Comparison of ENCODE assay signal across 10 cellular contexts in the genomic region with DNA sequence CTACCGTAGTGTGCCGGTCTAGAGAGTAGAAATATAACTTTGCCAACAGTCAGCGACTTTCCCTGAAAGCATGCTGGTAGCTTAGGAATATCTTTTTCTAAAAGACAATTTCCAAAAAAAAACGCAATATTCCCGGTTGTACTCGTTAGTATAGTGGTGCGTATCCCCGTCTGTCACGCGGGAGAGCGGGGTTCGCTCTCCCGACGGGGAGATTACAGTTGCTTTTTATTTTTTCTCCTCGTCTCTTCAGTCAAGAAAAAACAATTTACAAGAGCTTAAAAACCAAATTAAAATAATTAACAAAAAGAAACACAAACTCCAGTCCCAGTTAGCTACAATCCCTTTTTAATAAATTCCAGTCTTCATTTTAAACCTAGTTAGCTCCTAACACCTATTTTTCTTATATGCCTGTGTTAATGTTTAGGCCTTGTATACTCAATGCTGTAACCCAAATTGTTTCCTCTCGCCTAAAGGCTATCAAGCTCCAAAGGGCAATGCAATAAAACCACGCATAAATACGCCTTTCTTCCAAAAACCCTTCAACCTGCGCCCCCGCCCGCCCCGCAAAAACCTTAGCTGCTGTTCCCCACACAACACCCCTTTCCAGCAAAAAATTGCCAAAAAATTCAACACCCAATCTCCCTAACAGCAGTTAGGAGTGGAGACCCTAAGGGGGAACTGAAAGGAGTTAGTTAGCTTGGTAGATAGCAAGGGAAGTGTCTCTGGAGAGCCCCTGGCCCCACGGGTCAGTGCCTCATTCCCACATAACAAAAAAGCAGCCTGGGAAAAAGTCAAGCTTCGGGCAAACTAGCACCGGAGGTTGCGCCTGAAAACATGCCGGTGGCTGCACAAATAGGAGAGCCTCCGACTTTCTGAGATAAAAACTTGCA. TPM values are rescaled to one million over a fixed set of nuclear protein-coding genes. Genes with fewer than 3 reads are reported as not detected.
A peak's percentile ranks its signal among the peaks of the same experiment; 100 is the strongest.
DNase-seq lines count a peak whose midpoint lies in the region; ATAC-seq and TF ChIP-seq lines count a peak whose summit lies in the region.
"Had no signal": no experiment of that assay in that cellular context is flagged by ENCODE, and none has a peak within 500 bp of the region (broad histone marks: within the 10 kb centered on the region; RNA-seq: fewer than 3 reads in every experiment).

No MANE protein-coding gene starts in this region.

- TF ChIP-seq POLR2A in heart left ventricle (IDR thresholded peaks at IDR 0.05) (no peak), uterus (IDR thresholded peaks at IDR 0.05) (no peak)

- no peaks in the 10 kb centered on the region for H3K36me3 ChIP-seq in heart left ventricle
- no peaks in the 10 kb centered on the region for H3K36me3 ChIP-seq in lower lobe of right lung
- no peaks in the 10 kb centered on the region for H3K36me3 ChIP-seq in uterus
- no peaks in the 10 kb centered on the region for H3K36me3 ChIP-seq in effector memory CD4-positive, alpha-beta T cell (ENCODE audit: control insufficient read depth, insufficient read depth, low read length)

- TF ChIP-seq CTCF in heart left ventricle (IDR thresholded peaks at IDR 0.05) (no peak), brain (conservative IDR thresholded peaks at IDR 0.05) (no peak), lower lobe of right lung (IDR thresholded peaks at IDR 0.05) (no peak), uterus (IDR thresholded peaks at IDR 0.05) (no peak)

- H3K27me3 ChIP-seq in heart left ventricle = no peaks in the 10 kb centered on the region
- no peaks in the 10 kb centered on the region for H3K27me3 ChIP-seq in lower lobe of right lung (ENCODE audit: low read depth)
- no peaks in the 10 kb centered on the region for H3K27me3 ChIP-seq in uterus
- no peaks in the 10 kb centered on the region for H3K27me3 ChIP-seq in effector memory CD4-positive, alpha-beta T cell (replicated peaks; ENCODE audit: control insufficient read depth, insufficient read depth, low read length, poor library complexity, severe bottlenecking)

- H3K27me3 Mint-ChIP-seq in brain = peaks cover 48% of the 10 kb centered on the region
- H3K27me3 Mint-ChIP-seq in activated CD4-positive, alpha-beta T cell treated with anti-CD3 and anti-CD28 coated beads for 36 hours = no peaks in the 10 kb centered on the region

- H3K4me1 ChIP-seq in heart left ventricle (peaks cover 0 to 29% (median 2%) of the 10 kb centered on the region in 12 donors), lower lobe of right lung (peaks cover 16% of the 10 kb centered on the region), uterus (peaks cover 0 to 7% of the 10 kb centered on the region in 2 donors)
- no peaks in the 10 kb centered on the region for H3K4me1 ChIP-seq in effector memory CD4-positive, alpha-beta T cell (ENCODE audit: control insufficient read depth, insufficient read depth, low read length, poor library complexity, severe bottlenecking)

- no peak for ATAC-seq in heart left ventricle
- ATAC-seq in left cardiac atrium = no peak
- ATAC-seq in lower lobe of right lung = no peak
- no peak for ATAC-seq in activated CD4-positive, alpha-beta T cell treated with anti-CD3 and anti-CD28 coated beads for 36 hours
- no peak for ATAC-seq in HG03565 (IDR thresholded peaks at IDR 0.05; ENCODE audit: unreplicated experiment)

- H3K9me3 Mint-ChIP-seq in brain = peaks cover under 1 to 18% (median 5%) of the 10 kb centered on the region in 5 experiments
- no peaks in the 10 kb centered on the region for H3K9me3 Mint-ChIP-seq in activated CD4-positive, alpha-beta T cell treated with anti-CD3 and anti-CD28 coated beads for 36 hours (ENCODE audit: low read depth)

- 62 to 79% (median 69%) methylated on average over 28 of the region's 28 CpGs for WGBS in heart left ventricle, 4 donors

- H3K4me3 ChIP-seq in heart left ventricle = peak overlapping the region in 8 of 12 donors; percentile 16 to 97 (median 70)
- H3K4me3 ChIP-seq in lower lobe of right lung = no peak overlapping the region
- H3K4me3 ChIP-seq in uterus = peak overlapping the region in 1 of 2 donors; percentile 26
- H3K4me3 ChIP-seq in effector memory CD4-positive, alpha-beta T cell (ENCODE audit: insufficient read depth, low read depth, low read length, poor library complexity, severe bottlenecking) = no peak overlapping the region

- H3K36me3 Mint-ChIP-seq in brain = no peaks in the 10 kb centered on the region
- H3K36me3 Mint-ChIP-seq in activated CD4-positive, alpha-beta T cell treated with anti-CD3 and anti-CD28 coated beads for 36 hours (ENCODE audit: low read depth) = peaks cover 2% of the 10 kb centered on the region

- POLR2A ChIA-PET in activated CD4-positive, alpha-beta T cell treated with anti-CD3 and anti-CD28 coated beads for 36 hours (lab: Charles Lee) = no interaction called here

- intact Hi-C loops in heart left ventricle (cut with DNase I) (no loop called here), left cardiac atrium (cut with DNase I) (no loop called here), lower lobe of right lung (cut with DNase I) (no loop called here), uterus (cut with DNase I; ENCODE audit: low total_unique reads) (no loop called here)
- intact Hi-C loops in activated CD4-positive, alpha-beta T cell treated with anti-CD3 and anti-CD28 coated beads for 36 hours (cut with DNase I, micrococcal nuclease) = loop anchor here (1.0 kb wide), 2 partner anchors 8 to 80 kb away; no protein-coding TSS in a partner anchor

- H3K9me3 ChIP-seq in heart left ventricle (peaks cover 0 to 4% (median 0%) of the 10 kb centered on the region in 12 donors), lower lobe of right lung (no peaks in the 10 kb centered on the region), uterus (no peaks in the 10 kb centered on the region)
- no peaks in the 10 kb centered on the region for H3K9me3 ChIP-seq in effector memory CD4-positive, alpha-beta T cell (ENCODE audit: control insufficient read depth, low read length)

- H3K27ac Mint-ChIP-seq in brain = peak overlapping the region; percentile 20 to 88 (median 62)
- H3K27ac Mint-ChIP-seq in activated CD4-positive, alpha-beta T cell treated with anti-CD3 and anti-CD28 coated beads for 36 hours = no peak overlapping the region

- H3K4me1 Mint-ChIP-seq in brain = peaks cover 19% of the 10 kb centered on the region
- H3K4me1 Mint-ChIP-seq in activated CD4-positive, alpha-beta T cell treated with anti-CD3 and anti-CD28 coated beads for 36 hours = peaks cover 5% of the 10 kb centered on the region

- H3K27ac ChIP-seq in heart left ventricle = peak overlapping the region in 11 of 12 donors; percentile 2 to 96 (median 49)
- H3K27ac ChIP-seq in lower lobe of right lung = peak overlapping the region; percentile 49
- H3K27ac ChIP-seq in uterus = peak overlapping the region; percentile 91 to 97
- H3K27ac ChIP-seq in effector memory CD4-positive, alpha-beta T cell (ENCODE audit: insufficient read depth, low read length, poor library complexity, severe bottlenecking) = no peak overlapping the region

- CTCF ChIA-PET in activated CD4-positive, alpha-beta T cell treated with anti-CD3 and anti-CD28 coated beads for 36 hours (lab: Charles Lee) = no interaction called here

- DNase-seq in heart left ventricle (peak in 2 of 5 donors; percentile 29 to 39), left cardiac atrium (no peak), lower lobe of right lung (no peak), uterus (no peak)
- no peak for DNase-seq in activated CD4-positive, alpha-beta T cell treated with anti-CD3 and anti-CD28 coated beads for 36 hours
- no peak for DNase-seq in effector memory CD4-positive, alpha-beta T cell

- H3K4me3 Mint-ChIP-seq in brain = peak overlapping the region; percentile 77 to 95 (median 88)
- H3K4me3 Mint-ChIP-seq in activated CD4-positive, alpha-beta T cell treated with anti-CD3 and anti-CD28 coated beads for 36 hours = no peak overlapping the region

RNA-seq across cellular contexts. Expression of gene HSPA6, which starts 7.9 kb away (rescaled TPM):
- 1 to 10 TPM in 3 of 9 donors, under 1 TPM in 6; 0.27 to 5.9 (median 0.93) TPM for total RNA-seq in heart left ventricle
- 1 to 10 TPM in 1 of 2 donors, under 1 TPM in 1; 0.65 to 1.3 TPM for polyA plus RNA-seq in heart left ventricle
- total RNA-seq in left cardiac atrium = 1 to 10 TPM; 2.8 to 3.2 TPM
- polyA plus RNA-seq in brain (ENCODE audit: insufficient read depth, low read depth, low replicate concordance) = 0.39 TPM
- 13.0 TPM for total RNA-seq in lower lobe of right lung
- 1 to 10 TPM in 1 of 4 donors, under 1 TPM in 2, not detected in 1; 0.55 to 1.2 (median 0.77) TPM for total RNA-seq in uterus
- total RNA-seq in activated CD4-positive, alpha-beta T cell treated with anti-CD3 and anti-CD28 coated beads for 36 hours = under 1 TPM; 0.11 to 0.14 TPM

RNA-seq across cellular contexts. Expression of gene FCGR3A, which starts 17.4 kb away (rescaled TPM):
- total RNA-seq in heart left ventricle (100 to 1,000 TPM in 1 of 9 donors, 10 to 100 TPM in 3, 1 to 10 TPM in 5; 1.8 to 204 (median 9.2) TPM), left cardiac atrium (10 to 100 TPM; 42.9 to 53.7 TPM), lower lobe of right lung (323 TPM), uterus (10 to 100 TPM in 2 of 4 donors, 1 to 10 TPM in 2; 2.2 to 16.2 (median 6.7) TPM)
- polyA plus RNA-seq in heart left ventricle (1 to 10 TPM; 3.2 to 9.9 TPM), brain (ENCODE audit: insufficient read depth, low read depth, low replicate concordance) (11.9 TPM)
- total RNA-seq in activated CD4-positive, alpha-beta T cell treated with anti-CD3 and anti-CD28 coated beads for 36 hours = not detected
- total RNA-seq: Daoy, epithelial cell of proximal tubule had no signal

RNA-seq across cellular contexts. Expression of gene FCGR2A, which starts 27.0 kb away (rescaled TPM):
- 100 to 1,000 TPM in 1 of 9 donors, 10 to 100 TPM in 7, 1 to 10 TPM in 1; 9.7 to 131 (median 11.7) TPM for total RNA-seq in heart left ventricle
- 10 to 100 TPM in 1 of 2 donors, 1 to 10 TPM in 1; 5.2 to 11.4 TPM for polyA plus RNA-seq in heart left ventricle
- total RNA-seq in left cardiac atrium = 10 to 100 TPM; 37.9 to 48.7 TPM
- 7.7 TPM for polyA plus RNA-seq in brain (ENCODE audit: insufficient read depth, low read depth, low replicate concordance)
- 223 TPM for total RNA-seq in lower lobe of right lung
- total RNA-seq in uterus = 10 to 100 TPM; 11.5 to 57.6 (median 20.2) TPM
- total RNA-seq in activated CD4-positive, alpha-beta T cell treated with anti-CD3 and anti-CD28 coated beads for 36 hours = not detected
- total RNA-seq: Daoy, epithelial cell of proximal tubule had no signal

Comparison
In these comparisons a context has a peak if more than half of its experiments do, and no peak if none do; other contexts are left out.
1. H3K4me3 ChIP-seq: peak in heart left ventricle (8 of 12); none in lower lobe of right lung (single experiment) and effector memory CD4-positive, alpha-beta T cell (single experiment).
2. RNA of gene FCGR2A, which starts 27.0 kb away (total RNA-seq): 223 TPM in lower lobe of right lung (single experiment), 37.9 to 48.7 TPM in left cardiac atrium, 11.5 to 57.6 TPM in uterus and 9.7 to 131 TPM in heart left ventricle; not detected in activated CD4-positive, alpha-beta T cell treated with anti-CD3 and anti-CD28 coated beads for 36 hours; every median in the first group is over 10 times any median in the second.
3. intact Hi-C loops: an anchor here in activated CD4-positive, alpha-beta T cell treated with anti-CD3 and anti-CD28 coated beads for 36 hours (1.0 kb wide); none called in heart left ventricle, left cardiac atrium, lower lobe of right lung and uterus.